In the genomic region with DNA sequence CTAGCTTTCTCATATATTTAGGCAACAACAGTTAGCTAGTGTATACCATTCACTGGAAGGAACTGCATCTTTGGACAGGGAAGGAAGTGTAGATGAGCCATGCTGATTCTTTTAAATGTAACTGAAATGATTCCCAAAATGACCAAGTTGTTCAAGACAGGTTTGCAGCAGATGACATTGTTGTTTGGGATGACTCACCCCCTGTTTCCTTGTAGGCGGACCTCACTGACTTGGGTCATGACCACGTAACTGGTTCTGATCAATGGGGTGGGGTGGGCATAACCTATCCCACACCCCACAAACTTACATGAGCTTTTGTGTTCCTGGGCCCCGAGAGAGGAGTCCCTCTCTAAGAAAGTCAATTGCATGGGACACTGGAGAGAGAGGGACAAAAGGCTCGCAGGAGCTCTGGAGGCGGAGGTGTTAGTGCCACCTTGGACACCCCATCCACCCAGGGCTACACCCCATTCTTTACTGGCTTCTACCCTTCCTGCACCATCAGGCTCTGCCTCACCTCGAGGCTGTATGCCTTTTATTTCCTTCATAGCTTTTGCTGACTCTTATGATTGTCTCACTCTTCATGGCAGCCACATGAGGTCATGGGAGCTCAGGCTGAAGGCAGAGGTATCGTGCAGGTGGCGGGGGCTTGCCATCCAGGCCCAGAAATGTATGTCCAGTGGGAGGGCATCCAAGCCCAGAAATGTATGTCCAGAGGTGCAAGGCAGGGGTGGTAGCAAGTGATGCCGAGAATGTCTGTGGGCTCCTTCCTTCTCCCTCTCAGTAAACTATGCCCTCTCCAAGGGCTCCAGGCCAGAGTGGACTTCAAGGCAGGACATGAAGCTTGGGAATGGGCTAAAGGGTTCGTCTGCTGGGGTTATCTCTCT, we compare ENCODE assay signal across 18 cellular contexts.
A peak's percentile ranks its signal among the peaks of the same experiment; 100 is the strongest.
DNase-seq lines count a peak whose midpoint lies in the region; ATAC-seq, FAIRE-seq and TF ChIP-seq lines count a peak whose summit lies in the region.
"Had no signal": no experiment of that assay in that cellular context is flagged by ENCODE, and none has a peak within 500 bp of the region (broad histone marks: within the 10 kb centered on the region; RNA-seq: fewer than 3 reads in every experiment).

No MANE protein-coding gene starts in this region.

- H3K4me3 ChIP-seq in HCT116 (replicated peaks in 1 of 2; ENCODE audit: low read depth in 1 of 2, low read length in 2 of 2) (no peak overlapping the region), endothelial cell of umbilical vein (replicated peaks in 1 of 3; ENCODE audit: insufficient read depth in 1 of 3, low read depth in 1 of 3, low read length in 3 of 3) (no peak overlapping the region), HAP-1 (no peak overlapping the region)
- H3K4me3 ChIP-seq: ascending aorta had no signal

- H2AFZ ChIP-seq in HCT116 (ENCODE audit: low read depth, low read length, poor library complexity, severe bottlenecking) (no peak overlapping the region), endothelial cell of umbilical vein (ENCODE audit: low read depth, low read length) (no peak overlapping the region)
- H2AFZ ChIP-seq: parathyroid adenoma had no signal

- TF ChIP-seq CTCF in HCT116 (IDR thresholded peaks at IDR 0.05 in 2 of 3, conservative IDR thresholded peaks at IDR 0.05 in 1 of 3; ENCODE audit: borderline replicate concordance in 1 of 3, insufficient read depth in 1 of 3, low read depth in 2 of 3, low read length in 2 of 3) (no peak), endothelial cell of umbilical vein (IDR thresholded peaks at IDR 0.05; ENCODE audit: extremely low read depth in 1 of 2, insufficient read depth in 1 of 2, low read depth in 1 of 2, low read length in 2 of 2) (no peak)

- H3K27me3 ChIP-seq in HCT116 (ENCODE audit: insufficient read depth, low read length) (no peaks in the 10 kb centered on the region), endothelial cell of umbilical vein (ENCODE audit: control insufficient read depth in 2 of 2, insufficient read depth in 2 of 2, low read length in 2 of 2) (no peaks in the 10 kb centered on the region), HAP-1 (ENCODE audit: low read depth) (peaks cover 3% of the 10 kb centered on the region; the same call in 1 of the 2 replicates)
- H3K27me3 ChIP-seq: ascending aorta had no signal

- H3K36me3 ChIP-seq in HCT116 (ENCODE audit: control insufficient read depth in 1 of 2, insufficient read depth in 2 of 2, low read length in 2 of 2) = no peaks in the 10 kb centered on the region
- no peaks in the 10 kb centered on the region for H3K36me3 ChIP-seq in endothelial cell of umbilical vein (ENCODE audit: control insufficient read depth in 2 of 2, extremely low read depth in 1 of 2, insufficient read depth in 2 of 2, low read length in 2 of 2)
- H3K36me3 ChIP-seq in HAP-1 (replicated peaks) = no peaks in the 10 kb centered on the region
- H3K36me3 ChIP-seq: ascending aorta had no signal

- ATAC-seq in HCT116 = no peak; the same call in 1 of the 2 replicates
- ATAC-seq in natural killer cell treated with Interleukin-12 subunit alpha and Interleukin-12 subunit beta and Interleukin-15 and Interleukin-18, amount 100 ng/mL, for 72 hours = no peak
- ATAC-seq in activated CD8-positive, alpha-beta T cell treated with anti-CD3 and anti-CD28 coated beads, Interleukin-2, amount 10 ng/mL, durations not matched to agents 7 days and 5 days = no peak
- ATAC-seq in effector memory CD8-positive, alpha-beta T cell (replicated peaks) = no peak
- ATAC-seq: left lobe of liver; stimulated activated naive CD8-positive, alpha-beta T cell treated with anti-CD3 and anti-CD28 coated beads, Interleukin-15, amount 100 ng/mL, for 72 hours had no signal

- no peaks in the 10 kb centered on the region for H3K9me2 ChIP-seq in HCT116 (ENCODE audit: insufficient read depth)

- in situ Hi-C loops in HAP-1 (cut with MboI; ENCODE audit: low sequenced_read_pairs) = no loop called here

- POLR2A ChIA-PET in HCT116 (lab: Charles Lee) (interaction anchor here (0.5 kb wide), 1 partner anchor 19 kb away, joined by 3 read pairs; no protein-coding TSS in a partner anchor), endothelial cell of umbilical vein (lab: Charles Lee) (no interaction called here)
- POLR2A ChIA-PET in activated CD8-positive, alpha-beta T cell treated with anti-CD3 and anti-CD28 coated beads, Interleukin-2, amount 10 ng/mL, durations not matched to agents 7 days and 5 days (lab: Charles Lee) = no interaction called here

- H3K27ac Mint-ChIP-seq in natural killer cell treated with Interleukin-12 subunit alpha and Interleukin-12 subunit beta and Interleukin-15 and Interleukin-18, amount 100 ng/mL, for 72 hours = no peak overlapping the region
- H3K27ac Mint-ChIP-seq in activated CD8-positive, alpha-beta T cell treated with anti-CD3 and anti-CD28 coated beads, Interleukin-2, amount 10 ng/mL, durations not matched to agents 7 days and 5 days = no peak overlapping the region
- no peak overlapping the region for H3K27ac Mint-ChIP-seq in effector memory CD8-positive, alpha-beta T cell
- H3K27ac Mint-ChIP-seq: activated naive CD4-positive, alpha-beta T cell treated with anti-CD3 and anti-CD28 coated beads for 36 hours; type B pancreatic cell had no signal

- no peaks in the 10 kb centered on the region for H3K36me3 Mint-ChIP-seq in natural killer cell treated with Interleukin-12 subunit alpha and Interleukin-12 subunit beta and Interleukin-15 and Interleukin-18, amount 100 ng/mL, for 72 hours
- H3K36me3 Mint-ChIP-seq in activated CD8-positive, alpha-beta T cell treated with anti-CD3 and anti-CD28 coated beads, Interleukin-2, amount 10 ng/mL, durations not matched to agents 7 days and 5 days (ENCODE audit: low read depth) = no peaks in the 10 kb centered on the region
- H3K36me3 Mint-ChIP-seq in effector memory CD8-positive, alpha-beta T cell (ENCODE audit: insufficient read depth) = no peaks in the 10 kb centered on the region
- H3K36me3 Mint-ChIP-seq: type B pancreatic cell had no signal

- H3K9me3 ChIP-seq in HCT116 (ENCODE audit: control insufficient read depth in 1 of 2, insufficient read depth in 1 of 2, low read depth in 1 of 2, low read length in 2 of 2) (no peaks in the 10 kb centered on the region), endothelial cell of umbilical vein (replicated peaks; ENCODE audit: control insufficient read depth, insufficient read depth, low read length) (no peaks in the 10 kb centered on the region), HAP-1 (no peaks in the 10 kb centered on the region)
- H3K9me3 ChIP-seq: ascending aorta had no signal

- H3K9me1 ChIP-seq in endothelial cell of umbilical vein (replicated peaks; ENCODE audit: control insufficient read depth, extremely low read depth, insufficient read depth, low read length) = no peaks in the 10 kb centered on the region

- RAD21 ChIA-PET in HCT116 (lab: Charles Lee; ENCODE audit: low non-redundant PET in 1 of 2, low total read pairs in 2 of 2, uncharacterized antibody in 2 of 2, unreplicated experiment in 2 of 2) = no interaction called here

- H4K20me1 ChIP-seq in HCT116 (ENCODE audit: insufficient read depth) = no peaks in the 10 kb centered on the region
- no peaks in the 10 kb centered on the region for H4K20me1 ChIP-seq in endothelial cell of umbilical vein (replicated peaks; ENCODE audit: control insufficient read depth, extremely low read depth, insufficient read depth, low read length)

- CTCF ChIA-PET in HCT116 (lab: Charles Lee) (no interaction called here), endothelial cell of umbilical vein (lab: Charles Lee) (interaction anchor here (0.7 to 2.4 kb wide), 6 partner anchors 10 to 588 kb away, joined by 3 to 12 read pairs (median 4); no protein-coding TSS in a partner anchor)
- CTCF ChIA-PET in activated CD8-positive, alpha-beta T cell treated with anti-CD3 and anti-CD28 coated beads, Interleukin-2, amount 10 ng/mL, durations not matched to agents 7 days and 5 days (lab: Charles Lee) = no interaction called here

- H3K4me3 Mint-ChIP-seq in natural killer cell treated with Interleukin-12 subunit alpha and Interleukin-12 subunit beta and Interleukin-15 and Interleukin-18, amount 100 ng/mL, for 72 hours = no peak overlapping the region
- H3K4me3 Mint-ChIP-seq in activated CD8-positive, alpha-beta T cell treated with anti-CD3 and anti-CD28 coated beads, Interleukin-2, amount 10 ng/mL, durations not matched to agents 7 days and 5 days = no peak overlapping the region
- H3K4me3 Mint-ChIP-seq in effector memory CD8-positive, alpha-beta T cell = no peak overlapping the region
- H3K4me3 Mint-ChIP-seq: activated naive CD4-positive, alpha-beta T cell treated with anti-CD3 and anti-CD28 coated beads for 36 hours; stimulated activated naive CD8-positive, alpha-beta T cell treated with anti-CD3 and anti-CD28 coated beads, Interleukin-15, amount 100 ng/mL, for 72 hours; type B pancreatic cell had no signal

- dilution Hi-C loops in endothelial cell of umbilical vein (cut with MboI; ENCODE audit: extremely low pct_ligation_motif_present, low sequenced_read_pairs) = no loop called here

- DNase-seq in AG08396 (ENCODE audit: low spot score) = peak; percentile 47
- no peak for DNase-seq in HCT116 (ENCODE audit: low read depth, low spot score)
- DNase-seq in endothelial cell of umbilical vein (ENCODE audit: low read depth, low spot score) = peak; percentile 31
- DNase-seq in myocyte (ENCODE audit: low read depth) = peak; percentile 13
- no peak for DNase-seq in natural killer cell treated with Interleukin-12 subunit alpha and Interleukin-12 subunit beta and Interleukin-15 and Interleukin-18, amount 100 ng/mL, for 72 hours (ENCODE audit: low spot score)
- DNase-seq in HAP-1 (ENCODE audit: low spot score in 2 of 2) = no peak
- no peak for DNase-seq in activated CD8-positive, alpha-beta T cell treated with anti-CD3 and anti-CD28 coated beads, Interleukin-2, amount 10 ng/mL, durations not matched to agents 7 days and 5 days
- no peak for DNase-seq in effector memory CD8-positive, alpha-beta T cell
- DNase-seq: activated CD4-positive, alpha-beta T cell treated with anti-CD3 and anti-CD28 coated beads, Interleukin-2, amount 50 U/mL, for 4 hours; activated naive CD4-positive, alpha-beta T cell treated with anti-CD3 and anti-CD28 coated beads for 36 hours; MV-4-11; NCI-H510A treated with DMSO at 0.1 percent for 48 hours; stimulated activated naive CD8-positive, alpha-beta T cell treated with anti-CD3 and anti-CD28 coated beads, Interleukin-15, amount 100 ng/mL, for 72 hours had no signal

- H3K27ac ChIP-seq in HCT116 (ENCODE audit: low read depth, low read length) (no peak overlapping the region), endothelial cell of umbilical vein (ENCODE audit: insufficient read depth, low read depth, low read length) (no peak overlapping the region)
- H3K27ac ChIP-seq: ascending aorta, parathyroid adenoma had no signal

- TF ChIP-seq POLR2A in HCT116 (IDR thresholded peaks at IDR 0.05; ENCODE audit: borderline replicate concordance, extremely low read depth, insufficient read depth, insufficient read length) (no peak), endothelial cell of umbilical vein (IDR thresholded peaks at IDR 0.05; ENCODE audit: low read depth, low read length) (no peak)

- TF ChIP-seq RAD21 in HCT116 (IDR thresholded peaks at IDR 0.05; ENCODE audit: low read depth) = no peak

- H3K4me1 ChIP-seq in HCT116 (ENCODE audit: control insufficient read depth in 1 of 2, insufficient read depth in 2 of 2, low read length in 2 of 2) (peaks cover 0 to 15% of the 10 kb centered on the region in 2 experiments; a peak in 2 of 4 replicates), endothelial cell of umbilical vein (ENCODE audit: control insufficient read depth, extremely low read depth, insufficient read depth, low read length) (peaks cover 17% of the 10 kb centered on the region), HAP-1 (no peaks in the 10 kb centered on the region)
- H3K4me1 ChIP-seq: ascending aorta, parathyroid adenoma had no signal

- intact Hi-C loops in HCT116 (cut with micrococcal nuclease) (no loop called here), endothelial cell of umbilical vein (cut with micrococcal nuclease) (no loop called here)

- no peaks in the 10 kb centered on the region for H3K4me1 Mint-ChIP-seq in natural killer cell treated with Interleukin-12 subunit alpha and Interleukin-12 subunit beta and Interleukin-15 and Interleukin-18, amount 100 ng/mL, for 72 hours (ENCODE audit: low read depth in 2 of 2)
- no peaks in the 10 kb centered on the region for H3K4me1 Mint-ChIP-seq in activated CD8-positive, alpha-beta T cell treated with anti-CD3 and anti-CD28 coated beads, Interleukin-2, amount 10 ng/mL, durations not matched to agents 7 days and 5 days (ENCODE audit: low read depth)
- H3K4me1 Mint-ChIP-seq in effector memory CD8-positive, alpha-beta T cell (ENCODE audit: low read depth in 2 of 2) = no peaks in the 10 kb centered on the region
- H3K4me1 Mint-ChIP-seq: stimulated activated naive CD8-positive, alpha-beta T cell treated with anti-CD3 and anti-CD28 coated beads, Interleukin-15, amount 100 ng/mL, for 72 hours had no signal

- H3K4me2 ChIP-seq in HCT116 (ENCODE audit: low read length) (peak overlapping the region; percentile 33), endothelial cell of umbilical vein (ENCODE audit: insufficient read depth, low read length) (no peak overlapping the region)

- BruUV-seq in HCT116 (replicated peaks; lab: Mats Ljungman, UMichigan) = no TSS peak
- no TSS peak for BruUV-seq in endothelial cell of umbilical vein (replicated peaks; lab: Mats Ljungman, UMichigan)

- H3K79me2 ChIP-seq in HCT116 (ENCODE audit: insufficient read depth, low read length) = no peaks in the 10 kb centered on the region
- no peaks in the 10 kb centered on the region for H3K79me2 ChIP-seq in endothelial cell of umbilical vein (ENCODE audit: control insufficient read depth, insufficient read depth, low read length)
- H3K79me2 ChIP-seq: parathyroid adenoma had no signal

- peaks cover 27 to 55% of the 10 kb centered on the region in 2 donors for H3K27me3 Mint-ChIP-seq in natural killer cell treated with Interleukin-12 subunit alpha and Interleukin-12 subunit beta and Interleukin-15 and Interleukin-18, amount 100 ng/mL, for 72 hours
- H3K27me3 Mint-ChIP-seq in activated CD8-positive, alpha-beta T cell treated with anti-CD3 and anti-CD28 coated beads, Interleukin-2, amount 10 ng/mL, durations not matched to agents 7 days and 5 days (ENCODE audit: low read depth) = peaks cover 32% of the 10 kb centered on the region
- peaks cover 45 to 61% of the 10 kb centered on the region in 2 donors for H3K27me3 Mint-ChIP-seq in effector memory CD8-positive, alpha-beta T cell

- H3K9me3 Mint-ChIP-seq in natural killer cell treated with Interleukin-12 subunit alpha and Interleukin-12 subunit beta and Interleukin-15 and Interleukin-18, amount 100 ng/mL, for 72 hours = no peaks in the 10 kb centered on the region
- no peaks in the 10 kb centered on the region for H3K9me3 Mint-ChIP-seq in activated CD8-positive, alpha-beta T cell treated with anti-CD3 and anti-CD28 coated beads, Interleukin-2, amount 10 ng/mL, durations not matched to agents 7 days and 5 days (ENCODE audit: insufficient read depth)
- no peaks in the 10 kb centered on the region for H3K9me3 Mint-ChIP-seq in effector memory CD8-positive, alpha-beta T cell
- H3K9me3 Mint-ChIP-seq: stimulated activated naive CD8-positive, alpha-beta T cell treated with anti-CD3 and anti-CD28 coated beads, Interleukin-15, amount 100 ng/mL, for 72 hours; type B pancreatic cell had no signal

- H3K9ac ChIP-seq in HCT116 (ENCODE audit: low read length) (no peak overlapping the region), endothelial cell of umbilical vein (replicated peaks; ENCODE audit: extremely low read depth, insufficient read depth, low read length) (no peak overlapping the region)
- H3K9ac ChIP-seq: parathyroid adenoma had no signal

- peak; percentile 62 for FAIRE-seq in endothelial cell of umbilical vein (lab: Jason Lieb, UNC)
- FAIRE-seq: endometrium had no signal

Comparison
In these comparisons a context has a peak if more than half of its experiments do, and no peak if none do; other contexts are left out.
1. DNase-seq: peak in AG08396 (single experiment), endothelial cell of umbilical vein (single experiment) and myocyte (single experiment); none in HCT116 (single experiment), natural killer cell treated with Interleukin-12 subunit alpha and Interleukin-12 subunit beta and Interleukin-15 and Interleukin-18, amount 100 ng/mL, for 72 hours (single experiment), HAP-1 (0 of 2), activated CD8-positive, alpha-beta T cell treated with anti-CD3 and anti-CD28 coated beads, Interleukin-2, amount 10 ng/mL, durations not matched to agents 7 days and 5 days (single experiment) and effector memory CD8-positive, alpha-beta T cell (0 of 3).